Comparison of ENCODE assay signal across 8 cellular contexts in the genomic region with DNA sequence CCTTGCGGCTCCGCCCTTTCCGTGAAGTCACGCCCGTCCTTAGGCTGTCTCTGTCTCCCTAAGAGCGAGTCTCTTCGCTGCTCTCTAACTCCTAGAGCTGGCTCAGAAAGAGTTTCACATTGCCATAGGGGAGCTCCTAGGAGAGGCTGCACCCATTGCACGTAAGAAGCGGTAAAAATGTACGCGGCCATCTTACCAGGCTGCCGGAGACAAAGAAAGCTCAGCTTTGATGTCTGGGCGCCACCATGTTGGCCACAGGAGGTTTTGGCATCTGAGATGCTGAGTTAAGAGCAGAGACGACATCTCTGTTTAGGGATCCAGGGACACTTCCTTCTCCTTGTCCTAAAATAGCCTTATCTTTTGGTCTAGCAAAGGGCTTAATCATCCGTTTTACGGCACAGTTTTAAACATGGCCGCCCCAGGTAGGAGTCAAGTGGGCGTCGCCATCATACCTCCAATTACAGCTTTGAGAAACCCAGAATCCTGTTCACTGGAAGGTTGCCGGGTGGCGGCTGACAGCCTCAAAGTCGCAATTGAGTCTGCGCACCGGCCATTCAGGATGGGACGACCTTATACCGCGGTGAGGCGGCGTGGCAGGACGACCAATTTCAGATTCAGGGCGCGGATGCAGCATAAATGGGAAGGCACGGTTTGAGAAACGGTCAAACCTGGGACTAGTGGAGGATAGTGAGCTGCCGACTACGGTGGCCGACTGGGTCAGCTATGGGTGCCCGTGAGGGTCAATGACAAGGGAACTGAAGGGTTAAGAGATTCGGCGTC. TPM values are rescaled to one million over a fixed set of nuclear protein-coding genes. Genes with fewer than 3 reads are reported as not detected.
DNase-seq lines count a peak whose midpoint lies in the region; ATAC-seq, FAIRE-seq and TF ChIP-seq lines count a peak whose summit lies in the region.

A gene (plus strand): TSS at position 553 of the 780 bp plus-strand sequence. CDS start 16,501 bp downstream, outside the sequence.

- no peak for TF ChIP-seq RAD21 in GM12878 (IDR thresholded peaks at IDR 0.05; ENCODE audit: insufficient read depth, low read depth, low read length)

- H3K4me3 ChIP-seq in Loucy (ENCODE audit: low read length, poor library complexity, severe bottlenecking), result peak within 1 kb of the TSS; percentile 86
- peak within 1 kb of the TSS; percentile 71 for H3K4me3 ChIP-seq in GM12878
- peak within 1 kb of the TSS; percentile 92 for H3K4me3 ChIP-seq in iPS-15b (ENCODE audit: low read depth, low read length)

- RAD21 ChIA-PET in GM12878 (lab: Charles Lee; ENCODE audit: unreplicated experiment), result no interaction called here

- TF ChIP-seq CTCF in Loucy (conservative IDR thresholded peaks at IDR 0.05; ENCODE audit: low read length), result no peak
- TF ChIP-seq CTCF in GM12878 (IDR thresholded peaks at IDR 0.05 in 2 of 3, conservative IDR thresholded peaks at IDR 0.05 in 1 of 3; ENCODE audit: control insufficient read depth in 2 of 3, extremely low read depth in 1 of 3, insufficient read depth in 1 of 3, low read depth in 3 of 3, low read length in 3 of 3), result no peak

- intact Hi-C loops in GM12878 (cut with micrococcal nuclease; ENCODE audit: unreplicated experiment), result no loop called here
- intact Hi-C loops in sciatic nerve (cut with DNase I), result no loop called here

- DNase-seq in T-helper 22 cell (ENCODE audit: low read depth) (peak; percentile 66), GM12878 (ENCODE audit: low read depth, low spot score) (no peak), sciatic nerve (ENCODE audit: low spot score) (peak; percentile 84), HUDEP-2 (lab: John Stamatoyannopoulos, UW; ENCODE audit: unreplicated experiment in 76 of 76) (no peak), NOMO-1 treated with DMSO at 0.1 percent for 48 hours (lab: John Stamatoyannopoulos, UW; ENCODE audit: unreplicated experiment) (no peak)

- in situ Hi-C loops in GM12878 (cut with MboI), result no loop called here

- SMC1A ChIA-PET in GM12878 (lab: Charles Lee; ENCODE audit: uncharacterized antibody, unreplicated experiment), result no interaction called here

- no peak for FAIRE-seq in GM12878 (lab: Jason Lieb, UNC)

- no peaks in the 10 kb centered on the region for H3K9me2 ChIP-seq in Loucy (replicated peaks; ENCODE audit: low read depth, low read length)

- CTCF ChIA-PET in GM12878 (lab: Yijun Ruan, JAX), result no interaction called here

- peak within 1 kb of the TSS; percentile 79 for H3K4me2 ChIP-seq in Loucy (ENCODE audit: low read depth, low read length, poor library complexity, severe bottlenecking)
- H3K4me2 ChIP-seq in GM12878 (ENCODE audit: control insufficient read depth, insufficient read depth), result peak within 1 kb of the TSS; percentile 81

- H3K27ac ChIP-seq in GM12878 (ENCODE audit: control insufficient read depth, insufficient read depth), result peak within 1 kb of the TSS; percentile 74

- H3K79me2 ChIP-seq in Loucy (ENCODE audit: insufficient read depth, low read length) (peaks cover 21% of the 10 kb centered on the region), GM12878 (ENCODE audit: control insufficient read depth, insufficient read depth, low read length) (no peaks in the 10 kb centered on the region)

- H3K9me3 ChIP-seq in Loucy (ENCODE audit: insufficient read depth, low read depth, low read length) (no peaks in the 10 kb centered on the region), GM12878 (replicated peaks; ENCODE audit: control insufficient read depth, insufficient read depth, low read length) (peaks cover 13% of the 10 kb centered on the region), iPS-15b (ENCODE audit: control insufficient read depth, insufficient read depth, low read length) (no peaks in the 10 kb centered on the region)

- H3K9ac ChIP-seq in Loucy (ENCODE audit: low read depth, low read length, poor library complexity, severe bottlenecking) (peak within 1 kb of the TSS; percentile 90), GM12878 (ENCODE audit: control insufficient read depth, insufficient read depth, low read length) (peak within 1 kb of the TSS; percentile 73), iPS-15b (ENCODE audit: low read depth, low read length) (peak within 1 kb of the TSS; percentile 98)

- BruUV-seq in GM12878 (replicated peaks; lab: Mats Ljungman, UMichigan), result no TSS peak

- H2AFZ ChIP-seq in Loucy (ENCODE audit: low read length) (peak within 1 kb of the TSS; percentile 96), GM12878 (ENCODE audit: control insufficient read depth, low read depth, low read length) (peak within 1 kb of the TSS; percentile 92)

- TF ChIP-seq EP300 in GM12878 (IDR thresholded peaks at IDR 0.05; ENCODE audit: borderline replicate concordance in 1 of 2, control insufficient read depth in 1 of 2, low read depth in 2 of 2, low read length in 2 of 2), result no peak

- H3K36me3 ChIP-seq in Loucy (ENCODE audit: insufficient read depth, low read length), result peaks cover 1% of the 10 kb centered on the region; the same call in 1 of the 2 replicates
- no peaks in the 10 kb centered on the region for H3K36me3 ChIP-seq in GM12878 (ENCODE audit: control insufficient read depth in 2 of 2, insufficient read depth in 2 of 2, low read length in 1 of 2)
- no peaks in the 10 kb centered on the region for H3K36me3 ChIP-seq in iPS-15b (ENCODE audit: control insufficient read depth, insufficient read depth, low read length)

- TF ChIP-seq POLR2A in GM15510 (IDR thresholded peaks at IDR 0.05; ENCODE audit: borderline replicate concordance, extremely low read depth, insufficient read length), result peak; percentile 31
- TF ChIP-seq POLR2A in GM12878 (IDR thresholded peaks at IDR 0.05; ENCODE audit: low read depth, low read length), result peak; percentile 63

- H4K20me1 ChIP-seq in Loucy (ENCODE audit: insufficient read depth, low read length, poor library complexity, severe bottlenecking), result no peaks in the 10 kb centered on the region
- H4K20me1 ChIP-seq in GM12878 (ENCODE audit: control insufficient read depth, insufficient read depth), result no peaks in the 10 kb centered on the region

- H3K27me3 ChIP-seq in Loucy (ENCODE audit: insufficient read depth, low read length, poor library complexity, severe bottlenecking) (no peaks in the 10 kb centered on the region), GM12878 (replicated peaks in 1 of 2; ENCODE audit: control insufficient read depth in 2 of 2, insufficient read depth in 2 of 2, low read length in 1 of 2) (no peaks in the 10 kb centered on the region), iPS-15b (ENCODE audit: control insufficient read depth, insufficient read depth, low read length) (no peaks in the 10 kb centered on the region)

- ATAC-seq in GM12878 (no peak), sciatic nerve (peak; percentile 94)

- POLR2A ChIA-PET in GM12878 (lab: Charles Lee), result no interaction called here

- H3K4me1 ChIP-seq in Loucy (ENCODE audit: insufficient read depth, low read length, poor library complexity, severe bottlenecking), result peaks cover 18% of the 10 kb centered on the region
- no peaks in the 10 kb centered on the region for H3K4me1 ChIP-seq in GM12878 (ENCODE audit: control insufficient read depth, insufficient read depth, low read length)
- peaks cover 4% of the 10 kb centered on the region for H3K4me1 ChIP-seq in iPS-15b (ENCODE audit: control insufficient read depth, insufficient read depth, low read length)

- H3F3A ChIP-seq in Loucy (ENCODE audit: low read depth), result no peaks in the 10 kb centered on the region

- WGBS in GM12878 (ENCODE audit: insufficient coverage, insufficient replicate concordance, low lambda C conversion rate, missing lambda C conversion rate), result under 1% methylated on average over 40 of the region's 40 CpGs

TF ChIP-seq in GM12878, 131 proteins besides CTCF, POLR2A, EP300 and RAD21 (continues in another document):
- 0 out of 2 replicates have a peak, but pooled peaks have one; percentile 20 for TF ChIP-seq IKZF1 (conservative IDR thresholded peaks at IDR 0.05)
- no peak for TF ChIP-seq BHLHE40 (IDR thresholded peaks at IDR 0.05; ENCODE audit: borderline replicate concordance in 1 of 2, low read depth in 2 of 2, low read length in 1 of 2)
- TF ChIP-seq NR2C2 (IDR thresholded peaks at IDR 0.05; ENCODE audit: borderline replicate concordance, control insufficient read depth, insufficient read length, low read depth), result no peak
- no peak for TF ChIP-seq ASH2L (IDR thresholded peaks at IDR 0.05; ENCODE audit: borderline replicate concordance, low read depth)
- no peak for TF ChIP-seq CHD4 (IDR thresholded peaks at IDR 0.05)
- TF ChIP-seq MTA2 (IDR thresholded peaks at IDR 0.05; ENCODE audit: low read depth), result no peak
- no peak for TF ChIP-seq HDAC2 (IDR thresholded peaks at IDR 0.05)
- no peak for TF ChIP-seq SUZ12 (IDR thresholded peaks at IDR 0.05; ENCODE audit: unreplicated experiment)
- 0 out of 2 replicates have a peak, but pooled peaks have one; percentile 27 for TF ChIP-seq POLR2AphosphoS5 (IDR thresholded peaks at IDR 0.05; ENCODE audit: low read length)
- TF ChIP-seq TAF1 (IDR thresholded peaks at IDR 0.05; ENCODE audit: borderline replicate concordance, low read depth, low read length), result 0 out of 2 replicates have a peak, but pooled peaks have one; percentile 21
- 0 out of 2 replicates have a peak, but pooled peaks have one; percentile 13 for TF ChIP-seq CREB1 (IDR thresholded peaks at IDR 0.05; ENCODE audit: low read depth)
- TF ChIP-seq TCF12 (IDR thresholded peaks at IDR 0.05; ENCODE audit: low read depth, low read length), result no peak
- no peak for TF ChIP-seq IKZF2 (IDR thresholded peaks at IDR 0.05)
- no peak for TF ChIP-seq MYC (IDR thresholded peaks at IDR 0.05; ENCODE audit: insufficient read depth, insufficient read length, insufficient replicate concordance, low read length, severe bottlenecking)
- 0 out of 2 replicates have a peak, but pooled peaks have one; percentile 21 for TF ChIP-seq CBFB (IDR thresholded peaks at IDR 0.05; ENCODE audit: low read depth)

RNA-seq across cellular contexts. Expression of the gene that starts here (rescaled TPM):
- 4.2 and 5.1 TPM in 2 replicates for total RNA-seq in GM12878 (2013; cell fraction: nucleolus; rRNA removed)
- total RNA-seq in GM12878 (2014; rRNA removed) (0.27 and 0.28 TPM in 2 replicates), GM12878 (2014; rRNA removed; fragmentation: Illumina TruSeq; extraction: Trizol) (0.31 and 0.32 TPM in 2 replicates), GM12878 (2021) (0.56 and 0.62 TPM in 2 replicates), sciatic nerve (10.6 TPM)
- 0.88 TPM for polyA plus RNA-seq in GM12878 (2011; ENCODE audit: low read depth)
- polyA plus RNA-seq in GM12878 (2011; rRNA removed) (0.99 and 1.1 TPM in 2 replicates), GM12878 (2014; fragmentation: Illumina TruSeq; extraction: Trizol) (0.35 and 1.4 TPM in 2 replicates), GM12878 (2014; fragmentation: Nextera tagmentation; extraction: Ambion mirVana) (under 1 TPM; 0.10 to 0.15 TPM), GM12878 (2014; rRNA removed) (0.27 and 0.61 TPM in 2 replicates), GM12878 (2016; fragmentation: Nextera tagmentation; extraction: Ambion mirVana) (under 1 TPM; 0.23 to 0.51 TPM)
- polyA plus RNA-seq in GM12878 (2011; cell fraction: cytosol; rRNA removed), result 0.43 and 0.87 TPM in 2 replicates
- 1.3 and 1.6 TPM in 2 replicates for polyA plus RNA-seq in GM12878 (2011; cell fraction: nucleus; rRNA removed)
- 0.91 and 1.3 TPM in 2 replicates for polyA plus RNA-seq in GM12878 (2012)
- 0.88 and 0.98 TPM in 2 replicates for polyA minus RNA-seq in GM12878 (2011; rRNA and poly(A)+ RNA removed)
- polyA minus RNA-seq in GM12878 (2011; cell fraction: cytosol; rRNA and poly(A)+ RNA removed), result 1.4 TPM in 1 of 2 replicates, not detected in the other
- 0.60 and 1.2 TPM in 2 replicates for polyA minus RNA-seq in GM12878 (2011; cell fraction: nucleus; rRNA and poly(A)+ RNA removed)

Comparison
In these comparisons a context has a peak if more than half of its experiments do, and no peak if none do; other contexts are left out.
1. DNase-seq: peak in T-helper 22 cell (single experiment) and sciatic nerve (single experiment); none in GM12878 (single experiment), HUDEP-2 (0 of 76) and NOMO-1 treated with DMSO at 0.1 percent for 48 hours (single experiment).
2. Peak in every context shown above with its lines, with median percentiles within 50 percentile points of each other: H3K4me3 ChIP-seq and H3K9ac ChIP-seq.